Comparison of ENCODE assay signal across 2 cellular contexts in the genomic region with DNA sequence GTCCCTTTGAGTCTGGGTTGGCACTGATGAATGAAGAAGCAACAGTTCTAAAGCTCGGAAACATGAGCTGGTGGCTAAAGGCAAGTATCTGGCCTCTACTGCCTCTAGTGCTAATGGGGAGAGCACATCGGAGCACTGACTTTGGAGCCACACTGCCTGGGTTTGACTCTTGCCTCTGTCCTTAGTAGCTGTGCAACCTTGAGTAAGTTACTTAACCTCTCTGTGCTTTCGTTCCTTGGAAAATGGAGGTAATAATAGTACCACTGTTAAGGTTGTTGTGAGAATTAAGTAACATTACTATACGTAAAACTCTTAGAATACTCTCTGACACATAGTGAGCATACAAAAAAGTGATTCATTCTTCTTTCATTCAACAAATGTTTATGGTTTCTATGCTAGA.
TF ChIP-seq lines count a peak whose summit lies in the region.

No MANE protein-coding gene starts in this region.

TF ChIP-seq in HepG2, 621 proteins besides CTCF, POLR2A, EP300 and RAD21:
- TF ChIP-seq CBX5 (CRISPR knock-in tag; IDR thresholded peaks at IDR 0.05; ENCODE audit: borderline replicate concordance), result no peak
- TF ChIP-seq ZNF768 (CRISPR knock-in tag; IDR thresholded peaks at IDR 0.05), result peak; percentile 50; the same call in 1 of the 2 replicates

TF ChIP-seq in H1, 55 proteins besides CTCF, POLR2A, EP300 and RAD21:
- no peak for TF ChIP-seq SP2 (IDR thresholded peaks at IDR 0.05; ENCODE audit: low read length)
- TF ChIP-seq TBP (IDR thresholded peaks at IDR 0.05; ENCODE audit: low read depth, low read length), result no peak
- no peak for TF ChIP-seq EZH2 (IDR thresholded peaks at IDR 0.05; ENCODE audit: low read depth, low read length, severe bottlenecking)
- TF ChIP-seq SIRT6 (IDR thresholded peaks at IDR 0.05; ENCODE audit: low read length), result no peak
- TF ChIP-seq CHD2 (IDR thresholded peaks at IDR 0.05; ENCODE audit: low read length), result no peak
- TF ChIP-seq NRF1 (IDR thresholded peaks at IDR 0.05; ENCODE audit: low read depth, low read length), result no peak
- TF ChIP-seq CREB1 (IDR thresholded peaks at IDR 0.05), result no peak
- TF ChIP-seq SIX5 (IDR thresholded peaks at IDR 0.05; ENCODE audit: low read depth, low read length), result no peak
- no peak for TF ChIP-seq BRCA1 (IDR thresholded peaks at IDR 0.05; ENCODE audit: low read depth, low read length)
- TF ChIP-seq HDAC2 (IDR thresholded peaks at IDR 0.05; ENCODE audit: borderline replicate concordance in 1 of 2, low read depth in 2 of 2, low read length in 2 of 2), result 0 out of 4 replicates have a peak, but pooled peaks of 1 of the 2 experiments have one; percentile 35
- TF ChIP-seq KDM1A (IDR thresholded peaks at IDR 0.05; ENCODE audit: borderline replicate concordance, low read length), result peak; percentile 88
- TF ChIP-seq RNF2 (IDR thresholded peaks at IDR 0.05; ENCODE audit: borderline replicate concordance, low read depth, low read length, missing control alignments, poor library complexity, severe bottlenecking), result no peak
- no peak for TF ChIP-seq MAX (IDR thresholded peaks at IDR 0.05)
- TF ChIP-seq EGR1 (IDR thresholded peaks at IDR 0.05; ENCODE audit: borderline replicate concordance, low read depth, low read length), result no peak
- TF ChIP-seq, protein P1, sequence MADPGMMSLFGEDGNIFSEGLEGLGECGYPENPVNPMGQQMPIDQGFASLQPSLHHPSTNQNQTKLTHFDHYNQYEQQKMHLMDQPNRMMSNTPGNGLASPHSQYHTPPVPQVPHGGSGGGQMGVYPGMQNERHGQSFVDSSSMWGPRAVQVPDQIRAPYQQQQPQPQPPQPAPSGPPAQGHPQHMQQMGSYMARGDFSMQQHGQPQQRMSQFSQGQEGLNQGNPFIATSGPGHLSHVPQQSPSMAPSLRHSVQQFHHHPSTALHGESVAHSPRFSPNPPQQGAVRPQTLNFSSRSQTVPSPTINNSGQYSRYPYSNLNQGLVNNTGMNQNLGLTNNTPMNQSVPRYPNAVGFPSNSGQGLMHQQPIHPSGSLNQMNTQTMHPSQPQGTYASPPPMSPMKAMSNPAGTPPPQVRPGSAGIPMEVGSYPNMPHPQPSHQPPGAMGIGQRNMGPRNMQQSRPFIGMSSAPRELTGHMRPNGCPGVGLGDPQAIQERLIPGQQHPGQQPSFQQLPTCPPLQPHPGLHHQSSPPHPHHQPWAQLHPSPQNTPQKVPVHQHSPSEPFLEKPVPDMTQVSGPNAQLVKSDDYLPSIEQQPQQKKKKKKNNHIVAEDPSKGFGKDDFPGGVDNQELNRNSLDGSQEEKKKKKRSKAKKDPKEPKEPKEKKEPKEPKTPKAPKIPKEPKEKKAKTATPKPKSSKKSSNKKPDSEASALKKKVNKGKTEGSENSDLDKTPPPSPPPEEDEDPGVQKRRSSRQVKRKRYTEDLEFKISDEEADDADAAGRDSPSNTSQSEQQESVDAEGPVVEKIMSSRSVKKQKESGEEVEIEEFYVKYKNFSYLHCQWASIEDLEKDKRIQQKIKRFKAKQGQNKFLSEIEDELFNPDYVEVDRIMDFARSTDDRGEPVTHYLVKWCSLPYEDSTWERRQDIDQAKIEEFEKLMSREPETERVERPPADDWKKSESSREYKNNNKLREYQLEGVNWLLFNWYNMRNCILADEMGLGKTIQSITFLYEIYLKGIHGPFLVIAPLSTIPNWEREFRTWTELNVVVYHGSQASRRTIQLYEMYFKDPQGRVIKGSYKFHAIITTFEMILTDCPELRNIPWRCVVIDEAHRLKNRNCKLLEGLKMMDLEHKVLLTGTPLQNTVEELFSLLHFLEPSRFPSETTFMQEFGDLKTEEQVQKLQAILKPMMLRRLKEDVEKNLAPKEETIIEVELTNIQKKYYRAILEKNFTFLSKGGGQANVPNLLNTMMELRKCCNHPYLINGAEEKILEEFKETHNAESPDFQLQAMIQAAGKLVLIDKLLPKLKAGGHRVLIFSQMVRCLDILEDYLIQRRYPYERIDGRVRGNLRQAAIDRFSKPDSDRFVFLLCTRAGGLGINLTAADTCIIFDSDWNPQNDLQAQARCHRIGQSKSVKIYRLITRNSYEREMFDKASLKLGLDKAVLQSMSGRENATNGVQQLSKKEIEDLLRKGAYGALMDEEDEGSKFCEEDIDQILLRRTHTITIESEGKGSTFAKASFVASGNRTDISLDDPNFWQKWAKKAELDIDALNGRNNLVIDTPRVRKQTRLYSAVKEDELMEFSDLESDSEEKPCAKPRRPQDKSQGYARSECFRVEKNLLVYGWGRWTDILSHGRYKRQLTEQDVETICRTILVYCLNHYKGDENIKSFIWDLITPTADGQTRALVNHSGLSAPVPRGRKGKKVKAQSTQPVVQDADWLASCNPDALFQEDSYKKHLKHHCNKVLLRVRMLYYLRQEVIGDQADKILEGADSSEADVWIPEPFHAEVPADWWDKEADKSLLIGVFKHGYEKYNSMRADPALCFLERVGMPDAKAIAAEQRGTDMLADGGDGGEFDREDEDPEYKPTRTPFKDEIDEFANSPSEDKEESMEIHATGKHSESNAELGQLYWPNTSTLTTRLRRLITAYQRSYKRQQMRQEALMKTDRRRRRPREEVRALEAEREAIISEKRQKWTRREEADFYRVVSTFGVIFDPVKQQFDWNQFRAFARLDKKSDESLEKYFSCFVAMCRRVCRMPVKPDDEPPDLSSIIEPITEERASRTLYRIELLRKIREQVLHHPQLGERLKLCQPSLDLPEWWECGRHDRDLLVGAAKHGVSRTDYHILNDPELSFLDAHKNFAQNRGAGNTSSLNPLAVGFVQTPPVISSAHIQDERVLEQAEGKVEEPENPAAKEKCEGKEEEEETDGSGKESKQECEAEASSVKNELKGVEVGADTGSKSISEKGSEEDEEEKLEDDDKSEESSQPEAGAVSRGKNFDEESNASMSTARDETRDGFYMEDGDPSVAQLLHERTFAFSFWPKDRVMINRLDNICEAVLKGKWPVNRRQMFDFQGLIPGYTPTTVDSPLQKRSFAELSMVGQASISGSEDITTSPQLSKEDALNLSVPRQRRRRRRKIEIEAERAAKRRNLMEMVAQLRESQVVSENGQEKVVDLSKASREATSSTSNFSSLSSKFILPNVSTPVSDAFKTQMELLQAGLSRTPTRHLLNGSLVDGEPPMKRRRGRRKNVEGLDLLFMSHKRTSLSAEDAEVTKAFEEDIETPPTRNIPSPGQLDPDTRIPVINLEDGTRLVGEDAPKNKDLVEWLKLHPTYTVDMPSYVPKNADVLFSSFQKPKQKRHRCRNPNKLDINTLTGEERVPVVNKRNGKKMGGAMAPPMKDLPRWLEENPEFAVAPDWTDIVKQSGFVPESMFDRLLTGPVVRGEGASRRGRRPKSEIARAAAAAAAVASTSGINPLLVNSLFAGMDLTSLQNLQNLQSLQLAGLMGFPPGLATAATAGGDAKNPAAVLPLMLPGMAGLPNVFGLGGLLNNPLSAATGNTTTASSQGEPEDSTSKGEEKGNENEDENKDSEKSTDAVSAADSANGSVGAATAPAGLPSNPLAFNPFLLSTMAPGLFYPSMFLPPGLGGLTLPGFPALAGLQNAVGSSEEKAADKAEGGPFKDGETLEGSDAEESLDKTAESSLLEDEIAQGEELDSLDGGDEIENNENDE (IDR thresholded peaks at IDR 0.05; ENCODE audit: insufficient replicate concordance, low read length), result no peak
- no peak for TF ChIP-seq GTF2F1 (IDR thresholded peaks at IDR 0.05; ENCODE audit: borderline replicate concordance, low read depth, low read length)
